Comparison of ENCODE assay signal across 11 cellular contexts in genomic region chr13:44004881-44005280, GRCh38.
A peak's percentile ranks its signal among the peaks of the same experiment; 100 is the strongest.
DNase-seq lines count a peak whose midpoint lies in the region; TF ChIP-seq lines count a peak whose summit lies in the region.
"Had no signal": no experiment of that assay in that cellular context is flagged by ENCODE, and none has a peak within 500 bp of the region (broad histone marks: within the 10 kb centered on the region; RNA-seq: fewer than 3 reads in every experiment).

No MANE protein-coding gene starts in this region.

- H3K27me3 Mint-ChIP-seq in CD4-positive, alpha-beta memory T cell = peaks cover 9 to 14% of the 10 kb centered on the region in 2 donors

- H4K20me1 ChIP-seq in SK-N-SH (ENCODE audit: insufficient read depth) = no peaks in the 10 kb centered on the region

- DNase-seq in GM03348 (ENCODE audit: low spot score) = peak; percentile 52
- DNase-seq in SK-N-SH = no peak
- peak; percentile 64 for DNase-seq in fibroblast of peridontal ligament (ENCODE audit: extremely low read depth)
- DNase-seq in pulmonary artery endothelial cell (ENCODE audit: low read depth, low spot score) = peak; percentile 62
- no peak for DNase-seq in cerebellar nuclear complex (lab: John Stamatoyannopoulos, UW)
- DNase-seq in NCI-H510A (lab: John Stamatoyannopoulos, UW) = no peak
- no peak for DNase-seq in CD4-positive, alpha-beta memory T cell
- DNase-seq in activated CD4-positive, alpha-beta T cell treated with anti-CD3 and anti-CD28 coated beads for 1 hour = no peak
- DNase-seq: CD8-positive, alpha-beta memory T cell; effector CD8-positive, alpha-beta T cell; NCI-H1105 had no signal

- H2AFZ ChIP-seq in SK-N-SH (ENCODE audit: low read depth) = peak overlapping the region; percentile 34; the same call in 1 of the 2 replicates

- no peaks in the 10 kb centered on the region for H3K27me3 ChIP-seq in SK-N-SH (ENCODE audit: insufficient read depth)
- H3K27me3 ChIP-seq in CD4-positive, alpha-beta memory T cell (ENCODE audit: insufficient read depth, low read length) = no peaks in the 10 kb centered on the region

- H3K4me1 Mint-ChIP-seq in CD4-positive, alpha-beta memory T cell = no peaks in the 10 kb centered on the region
- H3K4me1 Mint-ChIP-seq: CD8-positive, alpha-beta memory T cell had no signal

- H3K9ac ChIP-seq in SK-N-SH = no peak overlapping the region

- WGBS in SK-N-SH (ENCODE audit: low lambda C conversion rate) = 23% methylated on average over 3 of the region's 3 CpGs

- H3K9me3 ChIP-seq in SK-N-SH = no peaks in the 10 kb centered on the region
- H3K9me3 ChIP-seq in CD4-positive, alpha-beta memory T cell (ENCODE audit: control insufficient read depth in 1 of 2, low read length in 2 of 2) = no peaks in the 10 kb centered on the region

- H3K4me3 Mint-ChIP-seq in CD4-positive, alpha-beta memory T cell = no peak overlapping the region
- H3K4me3 Mint-ChIP-seq: CD8-positive, alpha-beta memory T cell had no signal

- H3K79me2 ChIP-seq in SK-N-SH (ENCODE audit: insufficient read depth) = no peaks in the 10 kb centered on the region

- no peak for TF ChIP-seq EP300 in SK-N-SH (IDR thresholded peaks at IDR 0.05; ENCODE audit: borderline replicate concordance in 1 of 2, low read depth in 1 of 2, low read length in 1 of 2)

- 0 out of 2 replicates have a peak overlapping the region, but pooled peaks have one; percentile 20 for H3K4me2 ChIP-seq in SK-N-SH

- H3K9me2 ChIP-seq in SK-N-SH = no peaks in the 10 kb centered on the region

- CTCF ChIA-PET in SK-N-SH (lab: Yijun Ruan, JAX) = no interaction called here
- CTCF ChIA-PET in CD4-positive, alpha-beta memory T cell (lab: Charles Lee; ENCODE audit: partially characterized antibody) = no interaction called here

- no peak overlapping the region for H3K4me3 ChIP-seq in SK-N-SH (ENCODE audit: low read depth in 2 of 2, low read length in 1 of 2)
- no peak overlapping the region for H3K4me3 ChIP-seq in CD4-positive, alpha-beta memory T cell (ENCODE audit: low read length in 2 of 2)

- peaks cover 0 to 7% (median under 1%) of the 10 kb centered on the region in 8 donors for H3K9me3 Mint-ChIP-seq in CD4-positive, alpha-beta memory T cell

- H3K4me1 ChIP-seq in SK-N-SH (ENCODE audit: control insufficient read depth in 1 of 2, insufficient read depth in 2 of 2, low read depth in 1 of 2, low read length in 1 of 2) = peaks cover 0 to 11% of the 10 kb centered on the region in 2 experiments; a peak in 2 of 4 replicates
- no peaks in the 10 kb centered on the region for H3K4me1 ChIP-seq in CD4-positive, alpha-beta memory T cell (ENCODE audit: insufficient read depth, low read length)

- H3K27ac ChIP-seq in SK-N-SH (ENCODE audit: low read depth in 2 of 2, low read length in 1 of 2) = peak overlapping the region in 1 of 2 experiments; percentile 43; a peak in 2 of 4 replicates
- no peak overlapping the region for H3K27ac ChIP-seq in CD4-positive, alpha-beta memory T cell (ENCODE audit: low read depth, low read length)

- POLR2A ChIA-PET in SK-N-SH (lab: Yijun Ruan, JAX) = no interaction called here
- POLR2A ChIA-PET in CD4-positive, alpha-beta memory T cell (lab: Charles Lee; ENCODE audit: partially characterized antibody) = no interaction called here

- TF ChIP-seq RAD21 in SK-N-SH (IDR thresholded peaks at IDR 0.05; ENCODE audit: low read length) = no peak

- no peak overlapping the region for H3K27ac Mint-ChIP-seq in CD4-positive, alpha-beta memory T cell
- H3K27ac Mint-ChIP-seq: CD8-positive, alpha-beta memory T cell had no signal

- no peaks in the 10 kb centered on the region for H3K36me3 ChIP-seq in SK-N-SH (replicated peaks in 1 of 2; ENCODE audit: control insufficient read depth in 1 of 2, insufficient read depth in 2 of 2, low read length in 1 of 2)
- H3K36me3 ChIP-seq in CD4-positive, alpha-beta memory T cell (ENCODE audit: insufficient read depth, low read length) = no peaks in the 10 kb centered on the region

- no peak for TF ChIP-seq CTCF in SK-N-SH (IDR thresholded peaks at IDR 0.05)

- no peaks in the 10 kb centered on the region for H3K36me3 Mint-ChIP-seq in CD4-positive, alpha-beta memory T cell

- no peaks in the 10 kb centered on the region for H3F3A ChIP-seq in SK-N-SH (replicated peaks; ENCODE audit: insufficient read depth)

- intact Hi-C loops in CD4-positive, alpha-beta memory T cell (cut with micrococcal nuclease) = no loop called here

TF ChIP-seq in SK-N-SH, 30 proteins besides CTCF, POLR2A, EP300 and RAD21:
- TF ChIP-seq JUND (IDR thresholded peaks at IDR 0.05) = peak; percentile 66
- TF ChIP-seq TCF12 (IDR thresholded peaks at IDR 0.05) = peak; percentile 37; the same call in 1 of the 2 replicates
- peak; percentile 81 for TF ChIP-seq FOSL2 (IDR thresholded peaks at IDR 0.05; ENCODE audit: borderline replicate concordance, low read depth)
- TF ChIP-seq PBX3 (IDR thresholded peaks at IDR 0.05) = peak; percentile 16; the same call in 1 of the 2 replicates
- no peak for TF ChIP-seq RFX5 (IDR thresholded peaks at IDR 0.05; ENCODE audit: low read length)

Comparison
In these comparisons a context has a peak if more than half of its experiments do, and no peak if none do; other contexts are left out.
1. DNase-seq: peak in GM03348 (single experiment), fibroblast of peridontal ligament (single experiment) and pulmonary artery endothelial cell (single experiment); none in SK-N-SH (single experiment), cerebellar nuclear complex (0 of 2), NCI-H510A (single experiment), CD4-positive, alpha-beta memory T cell (0 of 5) and activated CD4-positive, alpha-beta T cell treated with anti-CD3 and anti-CD28 coated beads for 1 hour (single experiment).